ENCODE assay signal across 9 cellular contexts in genomic region chr3:62332771-62333381, GRCh38. TPM values are rescaled to one million over a fixed set of nuclear protein-coding genes. Genes with fewer than 3 reads are reported as not detected.
DNase-seq lines count a peak whose midpoint lies in the region; ATAC-seq, FAIRE-seq and TF ChIP-seq lines count a peak whose summit lies in the region.
"Had no signal": no experiment of that assay in that cellular context is flagged by ENCODE, and none has a peak within 500 bp of the region (broad histone marks: within the 10 kb centered on the region; RNA-seq: fewer than 3 reads in every experiment).

No MANE protein-coding gene starts in this region.

- no peak overlapping the region for H3K56ac ChIP-seq in mesendoderm (ENCODE audit: low read length)

- H3K27me3 Mint-ChIP-seq in CD14-positive monocyte (ENCODE audit: low read depth in 3 of 3): peaks cover under 1 to 3% (median 2%) of the 10 kb centered on the region in 3 donors
- no peaks in the 10 kb centered on the region for H3K27me3 Mint-ChIP-seq in HFFc6 (ENCODE audit: insufficient read depth)

- H3K9me3 ChIP-seq in GM12878 (replicated peaks; ENCODE audit: control insufficient read depth, insufficient read depth, low read length): no peaks in the 10 kb centered on the region
- H3K9me3 ChIP-seq: mucosa of descending colon had no signal

- RAD21 ChIA-PET in GM12878 (lab: Charles Lee; ENCODE audit: unreplicated experiment): interaction anchor here (0.6 to 3.6 kb wide), 4 partner anchors 95 to 227 kb away, joined by 3 to 16 read pairs (median 4); no protein-coding TSS in a partner anchor

- peak; percentile 7 for FAIRE-seq in GM12878 (lab: Jason Lieb, UNC)

- DNase-seq in CD14-positive monocyte (ENCODE audit: low spot score) (no peak), HFFc6 (peak; percentile 28), GM12878 (ENCODE audit: low read depth, low spot score) (no peak), mesendoderm (peak; percentile 12), GOT3 (lab: John Stamatoyannopoulos, UW) (no peak), GDM1 (lab: John Stamatoyannopoulos, UW) (no peak), T-helper 9 cell (no peak)

- H3K36me3 Mint-ChIP-seq in CD14-positive monocyte: no peaks in the 10 kb centered on the region
- H3K36me3 Mint-ChIP-seq in HFFc6 (ENCODE audit: low read depth): no peaks in the 10 kb centered on the region

- H3K79me2 ChIP-seq in GM12878 (ENCODE audit: control insufficient read depth, insufficient read depth, low read length) (no peaks in the 10 kb centered on the region), mesendoderm (ENCODE audit: control insufficient read depth, insufficient read depth, low read length) (no peaks in the 10 kb centered on the region)

- TF ChIP-seq CTCF in CD14-positive monocyte (IDR thresholded peaks at IDR 0.05) (peak; percentile 78), HFFc6 (IDR thresholded peaks at IDR 0.05) (peak; percentile 91), GM12878 (IDR thresholded peaks at IDR 0.05 in 2 of 3, conservative IDR thresholded peaks at IDR 0.05 in 1 of 3; ENCODE audit: control insufficient read depth in 2 of 3, extremely low read depth in 1 of 3, insufficient read depth in 1 of 3, low read depth in 3 of 3, low read length in 3 of 3) (peak; percentile 37 to 51 (median 47); a peak in 5 of 6 replicates)

- H2BK120ac ChIP-seq in mesendoderm (ENCODE audit: low read depth, low read length): no peak overlapping the region

- no peak overlapping the region for H2BK5ac ChIP-seq in mesendoderm (ENCODE audit: low read length)

- no peak overlapping the region for H3K9ac ChIP-seq in GM12878 (ENCODE audit: control insufficient read depth, insufficient read depth, low read length)
- H3K9ac ChIP-seq in mesendoderm (ENCODE audit: low read length): no peak overlapping the region

- H2AFZ ChIP-seq in GM12878 (ENCODE audit: control insufficient read depth, low read depth, low read length): no peak overlapping the region

- H3K18ac ChIP-seq in mesendoderm (ENCODE audit: low read length): no peak overlapping the region

- intact Hi-C loops in CD14-positive monocyte (cut with micrococcal nuclease): no loop called here
- intact Hi-C loops in GM12878 (cut with micrococcal nuclease; ENCODE audit: unreplicated experiment): loop anchor here (1.0 to 5.0 kb wide), 2 partner anchors 131 to 225 kb away; no protein-coding TSS in a partner anchor

- no TSS peak for BruUV-seq in GM12878 (replicated peaks; lab: Mats Ljungman, UMichigan)

- no peaks in the 10 kb centered on the region for H3K79me1 ChIP-seq in mesendoderm (ENCODE audit: low read length)

- H3K4me1 ChIP-seq in GM12878 (ENCODE audit: control insufficient read depth, insufficient read depth, low read length) (no peaks in the 10 kb centered on the region), mesendoderm (ENCODE audit: control insufficient read depth, low read depth, low read length) (no peaks in the 10 kb centered on the region)

- ATAC-seq in GM12878: 0 out of 3 replicates have a peak, but pooled peaks have one; percentile 40
- no peak for ATAC-seq in HG02798 (IDR thresholded peaks at IDR 0.05; ENCODE audit: poor library complexity, unreplicated experiment)
- ATAC-seq: mucosa of descending colon had no signal

- H3K4me2 ChIP-seq in GM12878 (ENCODE audit: control insufficient read depth, insufficient read depth): no peak overlapping the region
- no peak overlapping the region for H3K4me2 ChIP-seq in mesendoderm (ENCODE audit: low read length)

- TF ChIP-seq EP300 in GM12878 (IDR thresholded peaks at IDR 0.05; ENCODE audit: borderline replicate concordance in 1 of 2, control insufficient read depth in 1 of 2, low read depth in 2 of 2, low read length in 2 of 2): no peak

- no peak overlapping the region for H4K5ac ChIP-seq in mesendoderm (ENCODE audit: low read length)

- SMC1A ChIA-PET in GM12878 (lab: Charles Lee; ENCODE audit: uncharacterized antibody, unreplicated experiment): interaction anchor here (1.0 to 3.0 kb wide), 8 partner anchors 10 to 230 kb away, joined by 3 to 24 read pairs (median 4); no protein-coding TSS in a partner anchor

- H3K23ac ChIP-seq in mesendoderm (ENCODE audit: low read length): no peak overlapping the region

- H3K36me3 ChIP-seq in GM12878 (ENCODE audit: control insufficient read depth in 2 of 2, insufficient read depth in 2 of 2, low read length in 1 of 2) (no peaks in the 10 kb centered on the region), mesendoderm (ENCODE audit: control insufficient read depth, insufficient read depth, low read length) (no peaks in the 10 kb centered on the region)

- no peak overlapping the region for H2BK15ac ChIP-seq in mesendoderm (replicated peaks; ENCODE audit: low read depth)

- WGBS in GM12878 (ENCODE audit: insufficient coverage, insufficient replicate concordance, low lambda C conversion rate, missing lambda C conversion rate): 32% methylated on average over 3 of the region's 3 CpGs
- WGBS in mesendoderm (ENCODE audit: extremely low coverage, insufficient coverage, low lambda C conversion rate): no CpG with 5 or more reads among the region's 3 CpGs

- H3K27me3 ChIP-seq in GM12878 (replicated peaks in 1 of 2; ENCODE audit: control insufficient read depth in 2 of 2, insufficient read depth in 2 of 2, low read length in 1 of 2): no peaks in the 10 kb centered on the region
- no peaks in the 10 kb centered on the region for H3K27me3 ChIP-seq in mesendoderm (ENCODE audit: insufficient read depth, low read length, poor library complexity)

- no peak overlapping the region for H3K4ac ChIP-seq in mesendoderm (ENCODE audit: low read depth, low read length)

- H4K20me1 ChIP-seq in GM12878 (ENCODE audit: control insufficient read depth, insufficient read depth): no peaks in the 10 kb centered on the region

- H3K4me3 Mint-ChIP-seq in CD14-positive monocyte: no peak overlapping the region
- no peak overlapping the region for H3K4me3 Mint-ChIP-seq in HFFc6

- H3K27ac Mint-ChIP-seq in CD14-positive monocyte: no peak overlapping the region
- H3K27ac Mint-ChIP-seq in HFFc6: no peak overlapping the region

- H4K8ac ChIP-seq in mesendoderm (ENCODE audit: low read depth, low read length): no peak overlapping the region

- H3K4me1 Mint-ChIP-seq in CD14-positive monocyte (no peaks in the 10 kb centered on the region), HFFc6 (ENCODE audit: low read depth) (no peaks in the 10 kb centered on the region)

- H2AK5ac ChIP-seq in mesendoderm (ENCODE audit: low read length): no peak overlapping the region

- H3K4me3 ChIP-seq in GM12878 (no peak overlapping the region), mesendoderm (ENCODE audit: low read length) (no peak overlapping the region)
- H3K4me3 ChIP-seq: mucosa of descending colon had no signal

- POLR2A ChIA-PET in GM12878 (lab: Charles Lee): no interaction called here

- CTCF ChIA-PET in GM12878 (lab: Yijun Ruan, JAX): interaction anchor here (0.7 to 6.0 kb wide), 27 partner anchors 9 to 229 kb away, joined by 3 to 52 read pairs (median 4); no protein-coding TSS in a partner anchor

- H3K27ac ChIP-seq in GM12878 (ENCODE audit: control insufficient read depth, insufficient read depth) (no peak overlapping the region), mesendoderm (ENCODE audit: low read depth, low read length) (no peak overlapping the region)

- H3K9me3 Mint-ChIP-seq in CD14-positive monocyte: no peaks in the 10 kb centered on the region
- no peaks in the 10 kb centered on the region for H3K9me3 Mint-ChIP-seq in HFFc6

- no peak for TF ChIP-seq POLR2A in GM12878 (IDR thresholded peaks at IDR 0.05; ENCODE audit: low read depth, low read length)

- 0 out of 2 replicates have a peak, but pooled peaks have one; percentile 18 for TF ChIP-seq RAD21 in GM12878 (IDR thresholded peaks at IDR 0.05; ENCODE audit: insufficient read depth, low read depth, low read length)

- in situ Hi-C loops in GM12878 (cut with MboI): no loop called here

TF ChIP-seq in GM12878, 131 proteins besides CTCF, POLR2A, EP300 and RAD21:
- TF ChIP-seq ZNF24 (IDR thresholded peaks at IDR 0.05): no peak
- peak; percentile 46; the same call in 1 of the 2 replicates for TF ChIP-seq SMC3 (IDR thresholded peaks at IDR 0.05; ENCODE audit: borderline replicate concordance, low read length)

RNA-seq across cellular contexts. Expression of gene FEZF2, which starts 40.5 kb away (rescaled TPM):
- polyA plus RNA-seq in CD14-positive monocyte (not detected), GM12878 (2011; rRNA removed) (not detected in 2 replicates), GM12878 (2014; fragmentation: Illumina TruSeq; extraction: Trizol) (not detected in 2 replicates), GM12878 (2014; fragmentation: Nextera tagmentation; extraction: Ambion mirVana) (not detected), GM12878 (2014; rRNA removed) (not detected in 2 replicates), GM12878 (2016; fragmentation: Nextera tagmentation; extraction: Ambion mirVana) (not detected)
- total RNA-seq in HFFc6 (2021; fragmentation: NEBNext Ultra II Directional; extraction: Animal tissue kit (Norgen Biotek cat#: 25700)): not detected
- total RNA-seq in GM12878 (2013; cell fraction: nucleolus; rRNA removed): not detected in 2 replicates
- total RNA-seq in GM12878 (2014; rRNA removed) (not detected in 2 replicates), GM12878 (2014; rRNA removed; fragmentation: Illumina TruSeq; extraction: Trizol) (not detected in 2 replicates), GM12878 (2021) (not detected in 2 replicates)
- not detected for polyA plus RNA-seq in GM12878 (2011; ENCODE audit: low read depth)
- not detected in 2 replicates for polyA plus RNA-seq in GM12878 (2011; cell fraction: cytosol; rRNA removed)
- not detected in 2 replicates for polyA plus RNA-seq in GM12878 (2011; cell fraction: nucleus; rRNA removed)
- not detected in 2 replicates for polyA plus RNA-seq in GM12878 (2012)
- not detected in 2 replicates for polyA minus RNA-seq in GM12878 (2011; rRNA and poly(A)+ RNA removed)
- polyA minus RNA-seq in GM12878 (2011; cell fraction: cytosol; rRNA and poly(A)+ RNA removed): not detected in 2 replicates
- not detected in 2 replicates for polyA minus RNA-seq in GM12878 (2011; cell fraction: nucleus; rRNA and poly(A)+ RNA removed)
- not detected for polyA plus RNA-seq in mesendoderm (2013, experiment 1 of 2)
- not detected for polyA plus RNA-seq in mesendoderm (2013, experiment 2 of 2)
- total RNA-seq: mucosa of descending colon had no signal

Comparison
In these comparisons a context has a peak if more than half of its experiments do, and no peak if none do; other contexts are left out.
1. DNase-seq: peak in HFFc6 (single experiment) and mesendoderm (single experiment); none in CD14-positive monocyte (single experiment), GM12878 (single experiment), GOT3 (single experiment), GDM1 (single experiment) and T-helper 9 cell (single experiment).
2. Peak in every context shown above with its lines, with median percentiles within 50 percentile points of each other: CTCF ChIP-seq.